1 cellular context compared by ENCODE assay signal in the genomic region with DNA sequence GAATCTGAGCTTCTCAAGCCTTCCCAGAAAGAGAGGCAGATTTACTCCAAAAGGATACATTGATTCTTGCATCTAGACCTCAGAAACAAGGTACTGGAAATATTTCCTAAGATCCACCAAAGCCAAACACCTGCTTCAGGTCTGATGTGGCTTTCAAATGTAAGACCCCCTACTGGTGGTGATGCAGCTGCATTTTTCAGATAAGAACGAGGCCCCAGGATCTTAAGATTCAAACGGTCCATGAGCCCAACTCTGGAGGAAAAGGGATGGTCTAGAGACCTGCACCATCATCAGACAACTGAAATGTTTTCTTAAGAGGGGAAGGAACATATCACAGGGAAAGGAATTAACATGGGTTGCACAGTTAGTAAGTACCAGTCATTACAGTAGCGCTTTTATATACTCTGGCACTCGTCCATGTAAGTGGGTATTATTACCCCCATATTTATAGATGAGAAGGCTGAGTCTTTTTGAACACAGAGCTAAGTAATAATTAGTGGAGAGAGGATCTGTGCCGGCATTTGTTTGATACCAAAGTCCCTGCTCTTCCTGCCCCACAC.
TF ChIP-seq lines count a peak whose summit lies in the region.

No MANE protein-coding gene starts in this region.

TF ChIP-seq in HepG2, 621 proteins besides CTCF, POLR2A, EP300 and RAD21:
- TF ChIP-seq, protein P1, sequence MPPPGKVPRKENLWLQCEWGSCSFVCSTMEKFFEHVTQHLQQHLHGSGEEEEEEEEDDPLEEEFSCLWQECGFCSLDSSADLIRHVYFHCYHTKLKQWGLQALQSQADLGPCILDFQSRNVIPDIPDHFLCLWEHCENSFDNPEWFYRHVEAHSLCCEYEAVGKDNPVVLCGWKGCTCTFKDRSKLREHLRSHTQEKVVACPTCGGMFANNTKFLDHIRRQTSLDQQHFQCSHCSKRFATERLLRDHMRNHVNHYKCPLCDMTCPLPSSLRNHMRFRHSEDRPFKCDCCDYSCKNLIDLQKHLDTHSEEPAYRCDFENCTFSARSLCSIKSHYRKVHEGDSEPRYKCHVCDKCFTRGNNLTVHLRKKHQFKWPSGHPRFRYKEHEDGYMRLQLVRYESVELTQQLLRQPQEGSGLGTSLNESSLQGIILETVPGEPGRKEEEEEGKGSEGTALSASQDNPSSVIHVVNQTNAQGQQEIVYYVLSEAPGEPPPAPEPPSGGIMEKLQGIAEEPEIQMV (CRISPR knock-in tag; IDR thresholded peaks at IDR 0.05; ENCODE audit: low read depth): no peak
- TF ChIP-seq FOSL2 (CRISPR knock-in tag; IDR thresholded peaks at IDR 0.05): no peak
- TF ChIP-seq KDM5A (IDR thresholded peaks at IDR 0.05; ENCODE audit: borderline replicate concordance, low read length): no peak
- no peak for TF ChIP-seq ZBTB1 (CRISPR knock-in tag; IDR thresholded peaks at IDR 0.05; ENCODE audit: borderline replicate concordance)
